8 cellular contexts compared by ENCODE assay signal in the genomic region with DNA sequence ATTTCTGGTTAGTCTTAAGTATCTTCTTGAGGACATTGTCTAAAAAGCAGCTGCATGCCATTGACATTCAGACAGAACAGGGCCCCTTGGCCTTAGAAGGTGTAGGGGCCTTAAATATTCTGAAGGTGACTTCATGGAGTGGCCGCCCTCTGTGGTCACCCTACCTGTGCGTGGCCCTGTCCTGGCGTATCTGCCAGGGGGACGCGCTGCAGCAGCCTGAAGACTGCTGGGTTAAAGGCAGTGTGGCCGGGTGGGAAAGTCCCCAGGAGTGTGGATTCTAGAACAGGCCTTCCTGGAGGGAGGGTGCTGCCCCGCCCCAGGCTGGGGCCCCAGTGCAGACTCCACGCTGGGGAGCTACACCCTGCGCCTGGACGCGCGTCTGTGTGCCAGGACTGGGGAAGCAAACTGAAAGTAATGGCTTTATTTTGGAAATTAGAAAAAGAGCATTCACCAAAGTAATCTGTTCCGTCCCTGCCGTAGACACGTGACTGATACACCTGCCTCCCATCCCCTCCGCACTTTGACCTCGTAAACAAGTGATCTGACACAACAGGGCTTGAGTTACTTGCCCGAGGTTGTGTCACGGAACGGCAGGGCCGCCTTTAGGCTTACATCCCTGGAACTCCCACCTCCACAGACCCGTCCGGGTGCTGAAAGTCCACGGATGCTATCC. TPM values are rescaled to one million over a fixed set of nuclear protein-coding genes. Genes with fewer than 3 reads are reported as not detected.
A peak's percentile ranks its signal among the peaks of the same experiment; 100 is the strongest.
DNase-seq lines count a peak whose midpoint lies in the region; ATAC-seq and TF ChIP-seq lines count a peak whose summit lies in the region.

No MANE protein-coding gene starts in this region.

- no peaks in the 10 kb centered on the region for H3K4me1 ChIP-seq in urinary bladder (ENCODE audit: insufficient read depth)

- ATAC-seq in effector memory CD8-positive, alpha-beta T cell (replicated peaks) = peak; percentile 75

- H3K4me1 Mint-ChIP-seq in effector memory CD8-positive, alpha-beta T cell (ENCODE audit: low read depth in 2 of 2) = peaks cover 33 to 40% of the 10 kb centered on the region in 2 donors
- H3K4me1 Mint-ChIP-seq in nephron = peaks cover 34% of the 10 kb centered on the region

- peak overlapping the region; percentile 24 for H3K27ac ChIP-seq in urinary bladder (ENCODE audit: low read depth)

- peaks cover 11% of the 10 kb centered on the region for H3K27me3 ChIP-seq in H7 (ENCODE audit: control insufficient read depth, insufficient read depth, low read length)

- H3K4me3 ChIP-seq in H7 (ENCODE audit: insufficient read depth, low read depth, low read length) (no peak overlapping the region), urinary bladder (ENCODE audit: low read depth, low read length) (peak overlapping the region; percentile 98)

- H3K27ac Mint-ChIP-seq in effector memory CD8-positive, alpha-beta T cell = peak overlapping the region; percentile 91 to 92
- peak overlapping the region; percentile 55 to 97 (median 95) for H3K27ac Mint-ChIP-seq in nephron

- peaks cover 21% of the 10 kb centered on the region for H3K36me3 Mint-ChIP-seq in effector memory CD8-positive, alpha-beta T cell (ENCODE audit: insufficient read depth)
- peaks cover 39% of the 10 kb centered on the region for H3K36me3 Mint-ChIP-seq in nephron (ENCODE audit: low read depth)

- peak overlapping the region; percentile 83 to 92 for H3K4me3 Mint-ChIP-seq in effector memory CD8-positive, alpha-beta T cell
- H3K4me3 Mint-ChIP-seq in nephron = peak overlapping the region; percentile 82 to 89 (median 88)

- DNase-seq in A172 (ENCODE audit: low spot score) (peak; percentile 16), H7 (peak; percentile 70), DMS153 (lab: John Stamatoyannopoulos, UW) (no peak), COR-L47 (lab: John Stamatoyannopoulos, UW) (no peak)
- DNase-seq in activated CD4-positive, alpha-beta T cell treated with anti-CD3 and anti-CD28 coated beads for 24 hours (ENCODE audit: low read depth in 2 of 2) = peak; percentile 31 to 46
- DNase-seq in effector memory CD8-positive, alpha-beta T cell = peak; percentile 31 to 48 (median 34)

- H3K36me3 ChIP-seq in H7 (replicated peaks; ENCODE audit: control insufficient read depth, insufficient read depth, low read length) = no peaks in the 10 kb centered on the region
- no peaks in the 10 kb centered on the region for H3K36me3 ChIP-seq in urinary bladder (ENCODE audit: insufficient read depth)

- no peak for TF ChIP-seq CTCF in nephron (IDR thresholded peaks at IDR 0.05; ENCODE audit: unreplicated experiment in 3 of 3)

- H3K27me3 Mint-ChIP-seq in effector memory CD8-positive, alpha-beta T cell = no peaks in the 10 kb centered on the region
- H3K27me3 Mint-ChIP-seq in nephron (ENCODE audit: low read depth) = peaks cover 4% of the 10 kb centered on the region

- H3K9me3 Mint-ChIP-seq in effector memory CD8-positive, alpha-beta T cell = no peaks in the 10 kb centered on the region
- H3K9me3 Mint-ChIP-seq in nephron = no peaks in the 10 kb centered on the region

- WGBS in urinary bladder = 60% methylated on average over 24 of the region's 24 CpGs

RNA-seq across cellular contexts. Expression of gene AGPAT3, which starts 1.8 kb away (rescaled TPM):
- 73.4 and 73.5 TPM in 2 replicates for total RNA-seq in A172 (2014; rRNA removed; shearing (Covaris generic))
- 9.2 and 11.4 TPM in 2 replicates for total RNA-seq in H7 (2014; rRNA removed; shearing (Covaris generic))
- total RNA-seq in urinary bladder = 19.5 TPM
- polyA plus RNA-seq in urinary bladder = 25.1 TPM

Comparison
In these comparisons a context has a peak if more than half of its experiments do, and no peak if none do; other contexts are left out.
1. DNase-seq: peak in A172 (single experiment), H7 (single experiment), activated CD4-positive, alpha-beta T cell treated with anti-CD3 and anti-CD28 coated beads for 24 hours (2 of 2) and effector memory CD8-positive, alpha-beta T cell (3 of 3); none in DMS153 (single experiment) and COR-L47 (single experiment).